17 cellular contexts compared by ENCODE assay signal in the genomic region with DNA sequence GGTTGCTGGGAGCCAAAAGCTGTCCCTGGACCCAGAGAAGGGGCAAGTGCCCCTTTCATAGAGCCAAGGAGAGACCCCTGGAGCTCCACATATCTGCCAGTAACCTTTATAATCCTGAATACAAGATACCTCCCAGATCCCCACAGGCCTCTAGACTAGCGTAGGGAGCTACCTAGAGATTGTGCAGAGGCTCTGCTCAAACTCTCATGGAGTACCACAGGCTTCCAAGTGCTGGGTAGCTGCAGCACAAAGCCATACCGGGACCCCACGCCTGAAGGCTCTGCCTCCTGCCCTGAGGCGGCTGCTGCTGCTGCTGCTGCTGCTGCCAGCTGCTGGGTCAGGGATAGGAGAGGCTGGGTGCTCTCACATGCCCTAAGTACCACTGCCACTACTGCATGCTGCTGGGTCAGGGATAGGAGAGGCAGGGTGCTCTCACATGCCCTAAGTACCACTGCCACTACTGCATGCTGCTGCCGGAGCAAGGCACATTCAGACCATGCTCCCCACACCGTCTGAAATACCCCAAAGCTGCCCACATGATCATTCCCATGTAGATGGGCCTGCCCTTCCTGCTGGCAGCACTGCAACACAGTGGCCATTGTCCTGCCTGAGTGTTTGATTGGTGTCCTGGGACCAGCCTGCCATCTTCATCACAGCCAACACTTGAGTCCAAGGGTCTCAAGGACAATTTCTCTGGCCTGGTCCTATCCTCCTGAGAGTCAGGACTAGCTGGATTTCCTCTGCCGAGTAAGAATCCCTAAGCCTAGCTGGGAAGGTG.
A peak's percentile ranks its signal among the peaks of the same experiment; 100 is the strongest.
DNase-seq lines count a peak whose midpoint lies in the region; ATAC-seq, FAIRE-seq and TF ChIP-seq lines count a peak whose summit lies in the region.
"Had no signal": no experiment of that assay in that cellular context is flagged by ENCODE, and none has a peak within 500 bp of the region (broad histone marks: within the 10 kb centered on the region; RNA-seq: fewer than 3 reads in every experiment).

No MANE protein-coding gene starts in this region.

- no peaks in the 10 kb centered on the region for H3K79me1 ChIP-seq in H1 (ENCODE audit: low read depth, low read length)

- TF ChIP-seq CTCF in H1 (IDR thresholded peaks at IDR 0.05; ENCODE audit: control extremely low read depth in 1 of 3, insufficient read depth in 1 of 3, low read depth in 1 of 3, low read length in 3 of 3) (no peak), upper lobe of right lung (IDR thresholded peaks at IDR 0.05) (no peak), foreskin fibroblast (IDR thresholded peaks at IDR 0.05; ENCODE audit: low read depth, low read length) (no peak), uterus (IDR thresholded peaks at IDR 0.05) (no peak)

- TF ChIP-seq EP300 in H1 (IDR thresholded peaks at IDR 0.05; ENCODE audit: borderline replicate concordance in 1 of 2, low read depth in 2 of 2, low read length in 2 of 2): no peak

- H4K91ac ChIP-seq in H1 (replicated peaks; ENCODE audit: insufficient read length, low read length): no peak overlapping the region

- no peak overlapping the region for H4K5ac ChIP-seq in H1 (ENCODE audit: insufficient read length, low read depth, low read length)

- no peaks in the 10 kb centered on the region for H3K36me3 ChIP-seq in H1 (ENCODE audit: control insufficient read depth in 2 of 4, insufficient read depth in 4 of 4, low read length in 3 of 4)
- H3K36me3 ChIP-seq in upper lobe of right lung: no peaks in the 10 kb centered on the region
- no peaks in the 10 kb centered on the region for H3K36me3 ChIP-seq in uterus
- H3K36me3 ChIP-seq: BLaER1 treated with 17β-estradiol and CSF1 and Interleukin-3, amounts not matched to agents 10 nM and 100 nM had no signal

- TF ChIP-seq POLR2A in H1 (IDR thresholded peaks at IDR 0.05; ENCODE audit: control extremely low read depth in 1 of 2, low read depth in 2 of 2, low read length in 2 of 2) (no peak), uterus (IDR thresholded peaks at IDR 0.05) (no peak)

- FAIRE-seq in HTR-8/SVneo (lab: Jason Lieb, UNC) (peak; percentile 13), H1 (lab: Jason Lieb, UNC) (no peak)
- FAIRE-seq: GM12892, H54 had no signal

- POLR2A ChIA-PET in H1 (lab: Charles Lee; ENCODE audit: partially characterized antibody): no interaction called here

- no peak overlapping the region for H2BK20ac ChIP-seq in H1 (ENCODE audit: low read length)

- H3K14ac ChIP-seq in H1 (ENCODE audit: insufficient read length): no peak overlapping the region

- no peak overlapping the region for H3K4me2 ChIP-seq in H1 (ENCODE audit: insufficient read depth in 1 of 2, low read depth in 2 of 2, low read length in 2 of 2)
- H3K4me2 ChIP-seq: BLaER1 treated with 17β-estradiol and CSF1 and Interleukin-3, amounts not matched to agents 10 nM and 100 nM had no signal

- no peaks in the 10 kb centered on the region; a peak in 1 of 4 replicates for H3K9me3 ChIP-seq in H1 (ENCODE audit: insufficient read depth in 2 of 2, low read depth in 1 of 2, low read length in 1 of 2)
- H3K9me3 ChIP-seq in upper lobe of right lung: no peaks in the 10 kb centered on the region
- no peaks in the 10 kb centered on the region for H3K9me3 ChIP-seq in uterus

- no peaks in the 10 kb centered on the region for H3K79me2 ChIP-seq in H1 (ENCODE audit: control insufficient read depth in 1 of 2, insufficient read depth in 2 of 2, low read length in 2 of 2)

- H3K27ac ChIP-seq in H1 (ENCODE audit: low read depth, low read length) (no peak overlapping the region), upper lobe of right lung (no peak overlapping the region), uterus (no peak overlapping the region)
- H3K27ac ChIP-seq: BLaER1 treated with 17β-estradiol and CSF1 and Interleukin-3, amounts not matched to agents 10 nM and 100 nM; HL-60 had no signal

- TF ChIP-seq RAD21 in H1 (IDR thresholded peaks at IDR 0.05 in 1 of 2, conservative IDR thresholded peaks at IDR 0.05 in 1 of 2; ENCODE audit: low read depth in 2 of 2, low read length in 2 of 2): no peak

- no peak overlapping the region for H3K9ac ChIP-seq in H1 (replicated peaks in 1 of 4; ENCODE audit: extremely low read depth in 1 of 4, low read depth in 3 of 4, low read length in 3 of 4)
- H3K9ac ChIP-seq: BLaER1 treated with 17β-estradiol and CSF1 and Interleukin-3, amounts not matched to agents 10 nM and 100 nM had no signal

- peak; percentile 36 for ATAC-seq in upper lobe of right lung

- H3K4me1 ChIP-seq in H1 (replicated peaks in 1 of 4; ENCODE audit: control insufficient read depth in 3 of 4, insufficient read depth in 4 of 4, low read length in 3 of 4): no peaks in the 10 kb centered on the region
- H3K4me1 ChIP-seq in upper lobe of right lung: no peaks in the 10 kb centered on the region
- no peaks in the 10 kb centered on the region for H3K4me1 ChIP-seq in uterus
- H3K4me1 ChIP-seq: BLaER1 treated with 17β-estradiol and CSF1 and Interleukin-3, amounts not matched to agents 10 nM and 100 nM had no signal

- no peak overlapping the region for H2AK5ac ChIP-seq in H1 (ENCODE audit: low read depth, low read length)

- no peak overlapping the region for H3K18ac ChIP-seq in H1 (ENCODE audit: extremely low read depth, low read length)

- no peak overlapping the region for H3K56ac ChIP-seq in H1 (replicated peaks; ENCODE audit: insufficient read length, low read depth, low read length)

- no peak overlapping the region for H2BK15ac ChIP-seq in H1 (ENCODE audit: low read length)

- peak overlapping the region; percentile 9 for H4K8ac ChIP-seq in H1 (ENCODE audit: extremely low read depth, insufficient read depth, low read length)

- no peak overlapping the region for H2BK120ac ChIP-seq in H1 (replicated peaks; ENCODE audit: low read depth, low read length)

- H4K20me1 ChIP-seq in H1 (replicated peaks in 1 of 2; ENCODE audit: control insufficient read depth in 1 of 2, insufficient read depth in 2 of 2, low read length in 2 of 2): no peaks in the 10 kb centered on the region
- H4K20me1 ChIP-seq: BLaER1 treated with 17β-estradiol and CSF1 and Interleukin-3, amounts not matched to agents 10 nM and 100 nM had no signal

- no peak overlapping the region for H3K23ac ChIP-seq in H1 (ENCODE audit: insufficient read length)

- H3K27me3 ChIP-seq in H1 (replicated peaks in 1 of 4; ENCODE audit: control insufficient read depth in 3 of 4, extremely low read depth in 1 of 4, insufficient read depth in 3 of 4, low read length in 3 of 4): no peaks in the 10 kb centered on the region
- no peaks in the 10 kb centered on the region for H3K27me3 ChIP-seq in upper lobe of right lung
- H3K27me3 ChIP-seq in uterus: no peaks in the 10 kb centered on the region
- H3K27me3 ChIP-seq: BLaER1 treated with 17β-estradiol and CSF1 and Interleukin-3, amounts not matched to agents 10 nM and 100 nM had no signal

- H3K4ac ChIP-seq in H1 (replicated peaks; ENCODE audit: insufficient read length, low read depth, low read length): no peak overlapping the region

- intact Hi-C loops in posterior vena cava (cut with DNase I) (no loop called here), upper lobe of right lung (cut with DNase I) (no loop called here), uterus (cut with DNase I; ENCODE audit: low total_unique reads) (no loop called here)

- no peak for DNase-seq in HTR-8/SVneo (ENCODE audit: insufficient read length, low spot score)
- DNase-seq in H1 (ENCODE audit: low read depth in 1 of 2, low spot score in 2 of 2): no peak
- DNase-seq in posterior vena cava (ENCODE audit: low spot score): peak; percentile 61
- no peak for DNase-seq in upper lobe of right lung
- DNase-seq in foreskin fibroblast: no peak
- DNase-seq in stimulated activated CD4-positive, alpha-beta T cell treated with anti-CD3 and anti-CD28 coated beads, Interleukin-12 subunit alpha, Interleukin-12 subunit beta, amount 100 ng/mL, for 4 hours: no peak
- no peak for DNase-seq in uterus
- DNase-seq: ACHN; CD4-positive, CD25-positive, alpha-beta regulatory T cell; DMS 273 treated with DMSO at 0.1 percent for 48 hours; DMS79; IMR-90; KG1 had no signal

- no peak overlapping the region for H2BK12ac ChIP-seq in H1 (ENCODE audit: low read depth, low read length)

- no peaks in the 10 kb centered on the region for H3K23me2 ChIP-seq in H1 (ENCODE audit: low read depth, low read length)

- WGBS in H1 (ENCODE audit: extremely low coverage in 1 of 2, insufficient coverage in 1 of 2, insufficient read length in 1 of 2, insufficient replicate concordance in 2 of 2, low coverage in 1 of 2, low lambda C conversion rate in 2 of 2, missing lambda C conversion rate in 1 of 2), 2 experiments: 97% methylated on average over 7 of the region's 7 CpGs; no CpG with 5 or more reads in 1 of the 2 experiments

- no peak overlapping the region for H2BK5ac ChIP-seq in H1 (ENCODE audit: low read depth, low read length)

- CTCF ChIA-PET in H1 (lab: Charles Lee; ENCODE audit: partially characterized antibody): no interaction called here

- H2AFZ ChIP-seq in H1 (ENCODE audit: low read length): no peak overlapping the region

- H3K4me3 ChIP-seq in H1 (ENCODE audit: extremely low read depth in 1 of 4, insufficient read depth in 2 of 4, low read depth in 3 of 4, low read length in 4 of 4) (no peak overlapping the region), upper lobe of right lung (no peak overlapping the region), foreskin fibroblast (ENCODE audit: low read depth in 1 of 2, low read length in 2 of 2) (no peak overlapping the region), uterus (no peak overlapping the region)
- H3K4me3 ChIP-seq: BLaER1 treated with 17β-estradiol and CSF1 and Interleukin-3, amounts not matched to agents 10 nM and 100 nM had no signal

TF ChIP-seq in H1, 55 proteins besides CTCF, POLR2A, EP300 and RAD21 (continues in another document):
- TF ChIP-seq RBBP5 (IDR thresholded peaks at IDR 0.05; ENCODE audit: borderline replicate concordance, low read depth, low read length) (no peak), SP1 (IDR thresholded peaks at IDR 0.05; ENCODE audit: low read depth, low read length) (no peak), ASH2L (IDR thresholded peaks at IDR 0.05; ENCODE audit: low read length) (no peak), TAF7 (optimal IDR thresholded peaks at IDR 0.05; ENCODE audit: borderline replicate concordance, low read depth, low read length) (no peak), POU5F1 (IDR thresholded peaks at IDR 0.05; ENCODE audit: low read depth, low read length) (no peak), ZNF274 (IDR thresholded peaks at IDR 0.05; ENCODE audit: borderline replicate concordance, extremely low read depth, low read length) (no peak), SAP30 (IDR thresholded peaks at IDR 0.05; ENCODE audit: insufficient read depth, insufficient replicate concordance, low read length) (no peak), CHD1 (IDR thresholded peaks at IDR 0.05; ENCODE audit: low read depth, low read length) (no peak)
- TF ChIP-seq, protein P1, sequence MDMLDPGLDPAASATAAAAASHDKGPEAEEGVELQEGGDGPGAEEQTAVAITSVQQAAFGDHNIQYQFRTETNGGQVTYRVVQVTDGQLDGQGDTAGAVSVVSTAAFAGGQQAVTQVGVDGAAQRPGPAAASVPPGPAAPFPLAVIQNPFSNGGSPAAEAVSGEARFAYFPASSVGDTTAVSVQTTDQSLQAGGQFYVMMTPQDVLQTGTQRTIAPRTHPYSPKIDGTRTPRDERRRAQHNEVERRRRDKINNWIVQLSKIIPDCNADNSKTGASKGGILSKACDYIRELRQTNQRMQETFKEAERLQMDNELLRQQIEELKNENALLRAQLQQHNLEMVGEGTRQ (IDR thresholded peaks at IDR 0.05; ENCODE audit: low read length): no peak
